Comparison of ENCODE assay signal across 16 cellular contexts in genomic region chr18:56445422-56445821, GRCh38.
DNase-seq lines count a peak whose midpoint lies in the region; ATAC-seq and TF ChIP-seq lines count a peak whose summit lies in the region.
"Had no signal": no experiment of that assay in that cellular context is flagged by ENCODE, and none has a peak within 500 bp of the region (broad histone marks: within the 10 kb centered on the region; RNA-seq: fewer than 3 reads in every experiment).

No MANE protein-coding gene starts in this region.

- no peak overlapping the region for H3K27ac ChIP-seq in GM23338 (ENCODE audit: low read depth)
- no peak overlapping the region for H3K27ac ChIP-seq in upper lobe of right lung

- 0 out of 2 replicates have a peak, but pooled peaks cover 3% of the 10 kb centered on the region for H3K4me1 ChIP-seq in GM23338 (ENCODE audit: insufficient read depth)
- H3K4me1 ChIP-seq in upper lobe of right lung, result no peaks in the 10 kb centered on the region

- no peaks in the 10 kb centered on the region for H3K9me3 ChIP-seq in upper lobe of right lung
- H3K9me3 ChIP-seq: MG63 had no signal

- no peaks in the 10 kb centered on the region for H3K27me3 Mint-ChIP-seq in GM23338 (ENCODE audit: insufficient read depth, low read depth, poor library complexity)

- H3K36me3 ChIP-seq in GM23338 (ENCODE audit: insufficient read depth) (no peaks in the 10 kb centered on the region), upper lobe of right lung (no peaks in the 10 kb centered on the region)
- H3K36me3 ChIP-seq: MG63 had no signal

- TF ChIP-seq CTCF in GM23338 (conservative IDR thresholded peaks at IDR 0.05; ENCODE audit: low read depth in 2 of 2) (no peak), upper lobe of right lung (IDR thresholded peaks at IDR 0.05) (no peak)

- no peaks in the 10 kb centered on the region for H3F3A ChIP-seq in GM23338 (replicated peaks; ENCODE audit: low read depth)

- peak overlapping the region; percentile 67; the same call in 1 of the 2 replicates for H2AFZ ChIP-seq in GM23338

- H3K27ac Mint-ChIP-seq in GM23338, result no peak overlapping the region; the same call in 1 of the 2 replicates
- H3K27ac Mint-ChIP-seq: CD4-positive, alpha-beta T cell had no signal

- intact Hi-C loops in upper lobe of right lung (cut with DNase I), result no loop called here

- no peak overlapping the region for H3K4me2 ChIP-seq in GM23338

- DNase-seq in GM23338 (ENCODE audit: low spot score), result no peak
- peak; percentile 88 for DNase-seq in NCI-H510A treated with DMSO at 0.1 percent for 48 hours (lab: John Stamatoyannopoulos, UW)
- no peak for DNase-seq in upper lobe of right lung
- no peak for DNase-seq in GDM1 (lab: John Stamatoyannopoulos, UW)
- DNase-seq in superior temporal gyrus (ENCODE audit: extremely low spot score), result no peak
- DNase-seq: CD4-positive, alpha-beta T cell; DND-41; H7; IMR-90; Karpas-422; MG63; NCI-H1092; NK-92 treated with Interleukin-12 subunit alpha and Interleukin-12 subunit beta, amount 100 ng/mL, for 24 hours; SHP77 had no signal

- H3K4me3 Mint-ChIP-seq in GM23338, result no peak overlapping the region
- H3K4me3 Mint-ChIP-seq: CD4-positive, alpha-beta T cell had no signal

- H3K4me3 ChIP-seq in GM23338 (no peak overlapping the region), upper lobe of right lung (no peak overlapping the region)
- H3K4me3 ChIP-seq: MG63 had no signal

- no peaks in the 10 kb centered on the region for H3K36me3 Mint-ChIP-seq in GM23338 (ENCODE audit: low read depth)

- no peaks in the 10 kb centered on the region for H4K20me1 ChIP-seq in GM23338 (replicated peaks; ENCODE audit: insufficient read depth)

- H3K4me1 Mint-ChIP-seq in GM23338, result peaks cover 4% of the 10 kb centered on the region; the same call in 2 of the 3 replicates

- H3K9me2 ChIP-seq in GM23338 (ENCODE audit: insufficient read depth), result peaks cover under 1% of the 10 kb centered on the region; the same call in 1 of the 2 replicates

- ATAC-seq in GM23338, result no peak
- peak; percentile 53 for ATAC-seq in esophagus mucosa
- peak; percentile 48 for ATAC-seq in upper lobe of right lung
- ATAC-seq in GM21390 (IDR thresholded peaks at IDR 0.05; ENCODE audit: unreplicated experiment), result no peak

- no peaks in the 10 kb centered on the region for H3K79me2 ChIP-seq in GM23338 (replicated peaks; ENCODE audit: insufficient read depth)

- H3K9me3 Mint-ChIP-seq in GM23338, result no peaks in the 10 kb centered on the region; the same call in 2 of the 3 replicates

- H3K27me3 ChIP-seq in GM23338 (ENCODE audit: insufficient read depth) (no peaks in the 10 kb centered on the region), upper lobe of right lung (no peaks in the 10 kb centered on the region)
- H3K27me3 ChIP-seq: MG63 had no signal

TF ChIP-seq in GM23338, 12 proteins besides CTCF, POLR2A, EP300 and RAD21:
- TF ChIP-seq EZH2 (IDR thresholded peaks at IDR 0.05; ENCODE audit: low read depth, unreplicated experiment), result no peak
- no peak for TF ChIP-seq ZNF114 (CRISPR knock-in tag; IDR thresholded peaks at IDR 0.05)
- TF ChIP-seq ZNF462 (CRISPR knock-in tag; IDR thresholded peaks at IDR 0.05), result no peak

Comparison
In these comparisons a context has a peak if more than half of its experiments do, and no peak if none do; other contexts are left out.
1. ATAC-seq: peak in esophagus mucosa (single experiment) and upper lobe of right lung (single experiment); none in GM23338 (single experiment) and GM21390 (single experiment).